27 cellular contexts compared by ENCODE assay signal in the genomic region with DNA sequence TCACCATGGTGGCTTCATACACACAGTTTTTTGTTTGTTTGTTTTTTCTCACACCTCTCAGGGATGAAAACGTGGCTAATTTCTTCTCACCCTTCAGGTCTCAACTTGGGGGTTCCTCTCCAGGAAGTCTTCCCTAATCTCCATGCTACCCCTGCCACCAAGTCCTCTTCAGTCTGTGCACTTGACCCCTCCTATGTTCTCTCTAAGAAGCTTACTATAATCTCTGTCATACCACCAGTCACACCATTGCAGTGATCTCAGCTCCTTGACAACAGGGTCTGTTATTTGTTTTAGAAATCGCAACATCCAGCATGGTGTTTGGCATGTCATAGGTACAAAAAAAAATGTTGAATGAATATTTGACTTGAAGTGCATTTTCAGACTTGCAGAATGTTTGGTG.
DNase-seq lines count a peak whose midpoint lies in the region; ATAC-seq, FAIRE-seq and TF ChIP-seq lines count a peak whose summit lies in the region.
"Had no signal": no experiment of that assay in that cellular context is flagged by ENCODE, and none has a peak within 500 bp of the region (broad histone marks: within the 10 kb centered on the region; RNA-seq: fewer than 3 reads in every experiment).

No MANE protein-coding gene starts in this region.

- no peak overlapping the region for H3K9ac ChIP-seq in HepG2 (ENCODE audit: insufficient read depth, low read depth, low read length)

- H3K9me3 ChIP-seq in HepG2 (ENCODE audit: low read length) (no peaks in the 10 kb centered on the region), right lobe of liver (no peaks in the 10 kb centered on the region), WERI-Rb-1 (ENCODE audit: severe bottlenecking) (no peaks in the 10 kb centered on the region), lower lobe of right lung (no peaks in the 10 kb centered on the region), sigmoid colon (no peaks in the 10 kb centered on the region)
- H3K9me3 ChIP-seq: heart left ventricle, SJCRH30, tibial nerve had no signal

- in situ Hi-C loops in HepG2 (cut with HindIII; ENCODE audit: extremely low pct_ligation_motif_present, low pct_unique_long_range_greater_than_20kb), result no loop called here

- ATAC-seq in HepG2 (peak; percentile 36; the same call in 2 of the 3 replicates), right lobe of liver (no peak), lower lobe of right lung (peak; percentile 48 to 61), GM18867 (IDR thresholded peaks at IDR 0.05; ENCODE audit: unreplicated experiment) (no peak)
- ATAC-seq: esophagus mucosa, heart left ventricle had no signal

- no peak for TF ChIP-seq EP300 in HepG2 (IDR thresholded peaks at IDR 0.05; ENCODE audit: low read depth in 2 of 2, low read length in 2 of 2)
- no peak for TF ChIP-seq EP300 in HepG2 (CRISPR knock-in tag; IDR thresholded peaks at IDR 0.05; ENCODE audit: borderline replicate concordance)
- TF ChIP-seq EP300 in sigmoid colon (IDR thresholded peaks at IDR 0.05), result no peak

- H3K4me3 ChIP-seq in HepG2 (replicated peaks in 1 of 3; ENCODE audit: insufficient read depth in 1 of 3, low read depth in 2 of 3, low read length in 3 of 3) (no peak overlapping the region), right lobe of liver (no peak overlapping the region), WERI-Rb-1 (ENCODE audit: low read depth, low read length) (no peak overlapping the region), lower lobe of right lung (no peak overlapping the region), sigmoid colon (no peak overlapping the region)
- H3K4me3 ChIP-seq: heart left ventricle, SJCRH30, skin epidermis, tibial nerve had no signal

- H3K4me1 ChIP-seq in HepG2 (ENCODE audit: insufficient read depth, low read length) (peaks cover 18% of the 10 kb centered on the region), right lobe of liver (peaks cover 0 to 8% (median 0%) of the 10 kb centered on the region in 4 donors), lower lobe of right lung (peaks cover 4% of the 10 kb centered on the region), sigmoid colon (no peaks in the 10 kb centered on the region)
- H3K4me1 ChIP-seq: SJCRH30, tibial nerve had no signal

- CTCF ChIA-PET in HepG2 (lab: Yijun Ruan, JAX; ENCODE audit: low intra/inter-chr PET ratio, low total read pairs), result no interaction called here

- TF ChIP-seq RAD21 in HepG2 (CRISPR knock-in tag; IDR thresholded peaks at IDR 0.05), result no peak

- H3K36me3 ChIP-seq in HepG2 (replicated peaks in 1 of 2; ENCODE audit: control insufficient read depth in 1 of 2, insufficient read depth in 2 of 2, low read length in 2 of 2), result no peaks in the 10 kb centered on the region
- H3K36me3 ChIP-seq in right lobe of liver, result no peaks in the 10 kb centered on the region
- no peaks in the 10 kb centered on the region for H3K36me3 ChIP-seq in WERI-Rb-1
- H3K36me3 ChIP-seq in lower lobe of right lung, result no peaks in the 10 kb centered on the region
- no peaks in the 10 kb centered on the region for H3K36me3 ChIP-seq in sigmoid colon
- H3K36me3 ChIP-seq: heart left ventricle, SJCRH30, tibial nerve had no signal

- H2AFZ ChIP-seq in HepG2 (ENCODE audit: low read length), result no peak overlapping the region

- TF ChIP-seq CTCF in HepG2 (CRISPR knock-in tag; IDR thresholded peaks at IDR 0.05) (no peak), right lobe of liver (IDR thresholded peaks at IDR 0.05) (no peak), WERI-Rb-1 (IDR thresholded peaks at IDR 0.05; ENCODE audit: low read depth, low read length) (no peak), lower lobe of right lung (IDR thresholded peaks at IDR 0.05) (no peak), sigmoid colon (IDR thresholded peaks at IDR 0.05) (no peak)

- BruUV-seq in HepG2 (replicated peaks; lab: Mats Ljungman, UMichigan), result no TSS peak

- H3K27ac ChIP-seq in HepG2 (ENCODE audit: extremely low read length, insufficient read depth, low read length), result no peak overlapping the region
- H3K27ac ChIP-seq in right lobe of liver, result no peak overlapping the region
- H3K27ac ChIP-seq in WERI-Rb-1, result no peak overlapping the region
- H3K27ac ChIP-seq in lower lobe of right lung, result peak overlapping the region; percentile 18
- H3K27ac ChIP-seq in sigmoid colon, result no peak overlapping the region
- H3K27ac ChIP-seq: heart left ventricle, SJCRH30, tibial nerve had no signal

- no peaks in the 10 kb centered on the region for H4K20me1 ChIP-seq in HepG2 (ENCODE audit: insufficient read depth, low read length)

- no peak for DNase-seq in HepG2 (ENCODE audit: low spot score)
- DNase-seq in right lobe of liver, result no peak
- DNase-seq in WERI-Rb-1, result peak; percentile 24
- no peak for DNase-seq in lower lobe of right lung
- no peak for DNase-seq in sigmoid colon
- no peak for DNase-seq in LoVo (ENCODE audit: low spot score)
- DNase-seq: activated CD4-positive, alpha-beta memory T cell treated with anti-CD3 and anti-CD28 coated beads, Interleukin-2, amount 10 ng/mL, durations not matched to agents 7 days and 5 days; activated naive CD4-positive, alpha-beta T cell; amniotic stem cell; C1 segment of cervical spinal cord; DMS 273 treated with DMSO at 0.1 percent for 48 hours; foreskin fibroblast; heart left ventricle; HFFc6; KG1; kidney glomerular epithelial cell; mammary epithelial cell; NCI-H1417 treated with DMSO at 0.1 percent for 48 hours; NCI-H2081; NCI-H345; NCI-H748 treated with DMSO at 0.1 percent for 48 hours; occipital lobe; SJCRH30 had no signal

- no peak overlapping the region for H3K4me2 ChIP-seq in HepG2 (ENCODE audit: low read depth, low read length)

- TF ChIP-seq POLR2A in HepG2 (IDR thresholded peaks at IDR 0.05; ENCODE audit: insufficient read depth in 1 of 2, low read depth in 2 of 2, low read length in 2 of 2) (no peak), right lobe of liver (IDR thresholded peaks at IDR 0.05) (no peak), sigmoid colon (IDR thresholded peaks at IDR 0.05) (no peak)

- WGBS in HepG2 (ENCODE audit: low lambda C conversion rate), result 88% methylated on average over 2 of the region's 2 CpGs
- 76% methylated on average over 2 of the region's 2 CpGs for WGBS in right lobe of liver (ENCODE audit: insufficient coverage, low coverage, low lambda C conversion rate, missing lambda C conversion rate)
- WGBS in sigmoid colon, 2 donors, result 87% methylated on average over 2 of the region's 2 CpGs

- POLR2A ChIA-PET in HepG2 (lab: Yijun Ruan, JAX), result no interaction called here

- intact Hi-C loops in HepG2 (cut with micrococcal nuclease; ENCODE audit: unreplicated experiment) (no loop called here), right lobe of liver (cut with DNase I) (no loop called here), lower lobe of right lung (cut with DNase I) (no loop called here), sigmoid colon (cut with DNase I) (no loop called here)

- H3K79me2 ChIP-seq in HepG2 (ENCODE audit: insufficient read depth, low read length), result no peaks in the 10 kb centered on the region

- no peak for FAIRE-seq in HepG2 (lab: Jason Lieb, UNC)

- H3K27me3 ChIP-seq in HepG2 (ENCODE audit: control insufficient read depth in 1 of 2, insufficient read depth in 2 of 2, low read length in 2 of 2) (no peaks in the 10 kb centered on the region), right lobe of liver (no peaks in the 10 kb centered on the region), WERI-Rb-1 (ENCODE audit: insufficient read depth, low read depth, severe bottlenecking) (no peaks in the 10 kb centered on the region), lower lobe of right lung (ENCODE audit: low read depth) (no peaks in the 10 kb centered on the region), sigmoid colon (no peaks in the 10 kb centered on the region)
- H3K27me3 ChIP-seq: heart left ventricle, SJCRH30, tibial nerve had no signal

TF ChIP-seq in HepG2, 621 proteins besides CTCF, POLR2A, EP300 and RAD21:
- TF ChIP-seq HCFC1 (IDR thresholded peaks at IDR 0.05; ENCODE audit: low read depth, low read length) (no peak), KLF12 (CRISPR knock-in tag; IDR thresholded peaks at IDR 0.05; ENCODE audit: borderline replicate concordance) (no peak), SOX5 (CRISPR knock-in tag; IDR thresholded peaks at IDR 0.05; ENCODE audit: borderline replicate concordance) (no peak), KDM6A (CRISPR knock-in tag; IDR thresholded peaks at IDR 0.05; ENCODE audit: low read depth) (no peak), ZNF138 (CRISPR knock-in tag; IDR thresholded peaks at IDR 0.05; ENCODE audit: low read depth) (no peak), ZNF558 (CRISPR knock-in tag; IDR thresholded peaks at IDR 0.05; ENCODE audit: borderline replicate concordance) (no peak), ZSCAN9 (CRISPR knock-in tag; IDR thresholded peaks at IDR 0.05; ENCODE audit: borderline replicate concordance) (no peak)
- TF ChIP-seq, protein P1, sequence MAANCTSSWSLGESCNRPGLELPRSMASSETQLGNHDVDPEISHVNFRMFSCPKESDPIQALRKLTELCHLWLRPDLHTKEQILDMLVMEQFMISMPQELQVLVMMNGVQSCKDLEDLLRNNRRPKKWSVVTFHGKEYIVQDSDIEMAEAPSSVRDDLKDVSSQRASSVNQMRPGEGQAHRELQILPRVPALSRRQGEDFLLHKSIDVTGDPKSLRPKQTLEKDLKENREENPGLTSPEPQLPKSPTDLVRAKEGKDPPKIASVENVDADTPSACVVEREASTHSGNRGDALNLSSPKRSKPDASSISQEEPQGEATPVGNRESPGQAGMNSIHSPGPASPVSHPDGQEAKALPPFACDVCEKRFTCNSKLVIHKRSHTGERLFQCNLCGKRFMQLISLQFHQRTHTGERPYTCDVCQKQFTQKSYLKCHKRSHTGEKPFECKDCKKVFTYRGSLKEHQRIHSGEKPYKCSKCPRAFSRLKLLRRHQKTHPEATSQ (CRISPR knock-in tag; IDR thresholded peaks at IDR 0.05; ENCODE audit: borderline replicate concordance), result no peak

Comparison
In these comparisons a context has a peak if more than half of its experiments do, and no peak if none do; other contexts are left out.
1. ATAC-seq: peak in HepG2 (single experiment) and lower lobe of right lung (2 of 2); none in right lobe of liver (0 of 4) and GM18867 (single experiment).